Comparison of ENCODE assay signal across 2 cellular contexts in the genomic region with DNA sequence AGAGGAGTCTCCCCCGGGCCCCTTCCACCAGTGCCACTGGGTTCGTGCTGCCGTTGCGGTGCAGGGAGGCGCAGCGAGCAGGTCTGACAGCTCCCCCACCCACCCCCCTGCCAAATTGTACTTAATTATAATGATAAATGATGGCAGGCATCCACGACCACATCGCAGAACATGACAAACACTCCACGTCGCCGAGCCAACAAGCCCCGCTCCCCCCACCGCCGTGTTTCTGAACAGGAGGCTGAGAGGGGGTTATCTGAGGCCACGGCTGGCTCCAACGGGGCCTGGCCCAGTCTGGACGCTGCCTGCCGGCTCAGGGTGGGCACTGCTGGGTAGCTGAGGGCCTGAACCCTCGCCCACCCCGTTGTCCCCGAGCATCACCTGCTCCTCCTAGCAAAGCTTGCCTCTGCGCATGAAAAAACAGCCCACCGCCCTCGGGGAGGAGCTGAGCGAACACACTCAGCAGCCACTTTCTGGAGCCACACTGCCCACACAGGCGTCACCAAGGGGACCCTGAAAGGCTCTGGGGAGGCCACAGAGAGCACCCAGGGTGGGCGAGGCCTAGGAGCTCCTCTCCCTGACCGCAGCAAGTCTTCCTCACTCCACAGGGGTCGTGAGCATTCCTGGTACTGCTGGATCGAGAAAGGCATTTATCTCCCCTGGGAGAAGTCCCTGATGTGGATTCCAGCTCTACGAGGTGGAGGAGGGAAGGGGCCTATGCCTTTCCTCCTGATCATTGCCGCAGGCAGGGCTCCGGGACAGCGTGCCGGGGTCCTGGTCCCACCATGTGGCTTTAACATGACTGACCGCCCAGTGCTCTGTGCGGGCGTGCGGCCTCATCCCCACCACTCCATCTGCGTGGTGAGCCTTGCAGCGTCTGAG.
TF ChIP-seq lines count a peak whose summit lies in the region.

No MANE protein-coding gene starts in this region.

TF ChIP-seq in SK-N-SH, 30 proteins besides CTCF, POLR2A, EP300 and RAD21 (continued from another document):
- no peak for TF ChIP-seq SIN3A (IDR thresholded peaks at IDR 0.05; ENCODE audit: borderline replicate concordance, low read depth, low read length)
- TF ChIP-seq TCF12 (IDR thresholded peaks at IDR 0.05), result no peak
- TF ChIP-seq NFIC (IDR thresholded peaks at IDR 0.05; ENCODE audit: borderline replicate concordance), result no peak
- TF ChIP-seq ZBTB33 (IDR thresholded peaks at IDR 0.05; ENCODE audit: borderline replicate concordance, low read depth), result no peak
- TF ChIP-seq, protein P1, sequence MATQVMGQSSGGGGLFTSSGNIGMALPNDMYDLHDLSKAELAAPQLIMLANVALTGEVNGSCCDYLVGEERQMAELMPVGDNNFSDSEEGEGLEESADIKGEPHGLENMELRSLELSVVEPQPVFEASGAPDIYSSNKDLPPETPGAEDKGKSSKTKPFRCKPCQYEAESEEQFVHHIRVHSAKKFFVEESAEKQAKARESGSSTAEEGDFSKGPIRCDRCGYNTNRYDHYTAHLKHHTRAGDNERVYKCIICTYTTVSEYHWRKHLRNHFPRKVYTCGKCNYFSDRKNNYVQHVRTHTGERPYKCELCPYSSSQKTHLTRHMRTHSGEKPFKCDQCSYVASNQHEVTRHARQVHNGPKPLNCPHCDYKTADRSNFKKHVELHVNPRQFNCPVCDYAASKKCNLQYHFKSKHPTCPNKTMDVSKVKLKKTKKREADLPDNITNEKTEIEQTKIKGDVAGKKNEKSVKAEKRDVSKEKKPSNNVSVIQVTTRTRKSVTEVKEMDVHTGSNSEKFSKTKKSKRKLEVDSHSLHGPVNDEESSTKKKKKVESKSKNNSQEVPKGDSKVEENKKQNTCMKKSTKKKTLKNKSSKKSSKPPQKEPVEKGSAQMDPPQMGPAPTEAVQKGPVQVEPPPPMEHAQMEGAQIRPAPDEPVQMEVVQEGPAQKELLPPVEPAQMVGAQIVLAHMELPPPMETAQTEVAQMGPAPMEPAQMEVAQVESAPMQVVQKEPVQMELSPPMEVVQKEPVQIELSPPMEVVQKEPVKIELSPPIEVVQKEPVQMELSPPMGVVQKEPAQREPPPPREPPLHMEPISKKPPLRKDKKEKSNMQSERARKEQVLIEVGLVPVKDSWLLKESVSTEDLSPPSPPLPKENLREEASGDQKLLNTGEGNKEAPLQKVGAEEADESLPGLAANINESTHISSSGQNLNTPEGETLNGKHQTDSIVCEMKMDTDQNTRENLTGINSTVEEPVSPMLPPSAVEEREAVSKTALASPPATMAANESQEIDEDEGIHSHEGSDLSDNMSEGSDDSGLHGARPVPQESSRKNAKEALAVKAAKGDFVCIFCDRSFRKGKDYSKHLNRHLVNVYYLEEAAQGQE (IDR thresholded peaks at IDR 0.05; ENCODE audit: low read depth, low read length), result no peak
TF ChIP-seq in SK-N-SH: peak in this region for 0.

TF ChIP-seq in SK-N-SH treated with all-trans-retinoic acid at 6 μM for 48 hours, 23 proteins besides CTCF, POLR2A, EP300 and RAD21 (continued from another document):
- TF ChIP-seq TSHZ2 (CRISPR knock-in tag; IDR thresholded peaks at IDR 0.05) (no peak), BACH2 (CRISPR knock-in tag; IDR thresholded peaks at IDR 0.05; ENCODE audit: borderline replicate concordance) (no peak), POU6F1 (CRISPR knock-in tag; IDR thresholded peaks at IDR 0.05; ENCODE audit: borderline replicate concordance, low read depth) (no peak)
